Comparison of ENCODE assay signal across 8 cellular contexts in genomic region chr10:97542169-97543024, GRCh38. TPM values are rescaled to one million over a fixed set of nuclear protein-coding genes. Genes with fewer than 3 reads are reported as not detected.
DNase-seq lines count a peak whose midpoint lies in the region; ATAC-seq and TF ChIP-seq lines count a peak whose summit lies in the region.

No MANE protein-coding gene starts in this region.

- peak overlapping the region; percentile 66 for H3K4me2 ChIP-seq in skeletal muscle satellite cell (ENCODE audit: low read length)

- in situ Hi-C loops in astrocyte of the cerebellum (cut with HindIII; ENCODE audit: low sequenced_read_pairs) = no loop called here

- H3K4me1 ChIP-seq in iPS-18a (ENCODE audit: control insufficient read depth, low read depth, low read length) (peaks cover 22% of the 10 kb centered on the region), skeletal muscle satellite cell (ENCODE audit: control insufficient read depth, insufficient read depth, low read length) (peaks cover 72% of the 10 kb centered on the region)

- no peaks in the 10 kb centered on the region for H3K36me3 ChIP-seq in iPS-18a (ENCODE audit: control insufficient read depth, low read depth, low read length)
- H3K36me3 ChIP-seq in skeletal muscle satellite cell (ENCODE audit: insufficient read depth, low read length) = no peaks in the 10 kb centered on the region

- no peak overlapping the region for H3K27ac ChIP-seq in iPS-18a (ENCODE audit: low read length)

- DNase-seq in EH (ENCODE audit: low read depth) (peak; percentile 93), OCI-M1 (lab: John Stamatoyannopoulos, UW) (peak; percentile 43), astrocyte of the cerebellum (ENCODE audit: low read depth) (peak; percentile 89), T-helper 1 cell (no peak), T-helper 9 cell (no peak)

- no peak for TF ChIP-seq CTCF in astrocyte of the cerebellum (IDR thresholded peaks at IDR 0.05; ENCODE audit: low read depth, low read length, missing control alignments)

- no peak for ATAC-seq in HG02678 (IDR thresholded peaks at IDR 0.05; ENCODE audit: unreplicated experiment)

- H3K9me3 ChIP-seq in iPS-18a (ENCODE audit: control insufficient read depth, low read depth, low read length) (no peaks in the 10 kb centered on the region), skeletal muscle satellite cell (replicated peaks; ENCODE audit: low read length) (no peaks in the 10 kb centered on the region)

- peak overlapping the region; percentile 2 for H3K9ac ChIP-seq in iPS-18a (ENCODE audit: low read length)
- H3K9ac ChIP-seq in skeletal muscle satellite cell (ENCODE audit: low read depth, low read length) = peak overlapping the region; percentile 61

- no peaks in the 10 kb centered on the region for H3K27me3 ChIP-seq in iPS-18a (ENCODE audit: control insufficient read depth, insufficient read depth, low read length)
- no peaks in the 10 kb centered on the region for H3K27me3 ChIP-seq in skeletal muscle satellite cell (ENCODE audit: control insufficient read depth, insufficient read depth, low read length)

- H3K4me3 ChIP-seq in astrocyte of the cerebellum (ENCODE audit: low read depth, low read length) (no peak overlapping the region), iPS-18a (ENCODE audit: low read length) (no peak overlapping the region), skeletal muscle satellite cell (ENCODE audit: low read length) (peak overlapping the region; percentile 35)

RNA-seq across cellular contexts. Expression of gene ANKRD2, which starts 30.2 kb away (rescaled TPM):
- 0.87 and 1.5 TPM in 2 replicates for total RNA-seq in skeletal muscle satellite cell (2012; rRNA removed)

RNA-seq across cellular contexts. Expression of gene HOGA1, which starts 41.8 kb away (rescaled TPM):
- total RNA-seq in skeletal muscle satellite cell (2012; rRNA removed) = 1.0 and 1.5 TPM in 2 replicates

RNA-seq across cellular contexts. Expression of gene UBTD1, which starts 43.7 kb away (rescaled TPM):
- 20.0 and 23.2 TPM in 2 replicates for total RNA-seq in skeletal muscle satellite cell (2012; rRNA removed)

RNA-seq across cellular contexts. Expression of gene MMS19, which starts 44.2 kb away (rescaled TPM):
- 70.6 and 74.3 TPM in 2 replicates for total RNA-seq in skeletal muscle satellite cell (2012; rRNA removed)

RNA-seq across cellular contexts. Expression of gene C10orf62, which starts 47.1 kb away (rescaled TPM):
- total RNA-seq in skeletal muscle satellite cell (2012; rRNA removed) = 0.22 and 0.76 TPM in 2 replicates

Comparison
In these comparisons a context has a peak if more than half of its experiments do, and no peak if none do; other contexts are left out.
1. DNase-seq: peak in EH (single experiment), OCI-M1 (single experiment) and astrocyte of the cerebellum (single experiment); none in T-helper 1 cell (0 of 5) and T-helper 9 cell (single experiment).